ENCODE assay signal across 11 cellular contexts in genomic region chr3:146156060-146156459, GRCh38. TPM values are rescaled to one million over a fixed set of nuclear protein-coding genes. Genes with fewer than 3 reads are reported as not detected.
DNase-seq lines count a peak whose midpoint lies in the region; ATAC-seq and TF ChIP-seq lines count a peak whose summit lies in the region.
"Had no signal": no experiment of that assay in that cellular context is flagged by ENCODE, and none has a peak within 500 bp of the region (broad histone marks: within the 10 kb centered on the region; RNA-seq: fewer than 3 reads in every experiment).

No MANE protein-coding gene starts in this region.

- H3K9me3 ChIP-seq in HEK293 (ENCODE audit: control insufficient read depth, insufficient read depth, low read depth, low read length) (no peaks in the 10 kb centered on the region), mammary epithelial cell (replicated peaks; ENCODE audit: insufficient read depth, low read length) (no peaks in the 10 kb centered on the region), left lung (no peaks in the 10 kb centered on the region), spleen (no peaks in the 10 kb centered on the region)

- H3K4me3 ChIP-seq in HEK293 (ENCODE audit: low read depth, low read length), result no peak overlapping the region
- H3K4me3 ChIP-seq in mammary epithelial cell (replicated peaks in 1 of 3; ENCODE audit: insufficient read depth in 1 of 3, low read depth in 2 of 3, low read length in 3 of 3), result peak overlapping the region; percentile 7 to 21 (median 17)
- no peak overlapping the region for H3K4me3 ChIP-seq in left lung
- no peak overlapping the region for H3K4me3 ChIP-seq in spleen

- CTCF ChIA-PET in HEK293 (lab: Yijun Ruan, JAX) (no interaction called here), mammary epithelial cell (lab: Charles Lee; ENCODE audit: low non-redundant PET) (no interaction called here)

- POLR2A ChIA-PET in HEK293 (lab: Yijun Ruan, JAX), result no interaction called here

- H3K27me3 ChIP-seq in mammary epithelial cell (ENCODE audit: insufficient read depth, low read length) (no peaks in the 10 kb centered on the region), left lung (peaks cover 0 to 18% of the 10 kb centered on the region in 2 donors), spleen (replicated peaks in 1 of 7) (peaks cover 0 to 17% (median 7%) of the 10 kb centered on the region in 7 donors)

- H3K36me3 ChIP-seq in HEK293 (ENCODE audit: control insufficient read depth in 2 of 2, insufficient read depth in 1 of 2, low read length in 2 of 2) (peaks cover 0 to 5% of the 10 kb centered on the region in 2 experiments; a peak in 2 of 3 replicates), mammary epithelial cell (ENCODE audit: insufficient read depth, low read length) (no peaks in the 10 kb centered on the region), left lung (no peaks in the 10 kb centered on the region), spleen (no peaks in the 10 kb centered on the region)

- 13% methylated on average over 4 of the region's 4 CpGs for WGBS in mammary epithelial cell (ENCODE audit: low coverage, missing lambda C conversion rate)
- 74 to 90% (median 79%) methylated on average over 4 of the region's 4 CpGs for WGBS in spleen, 5 donors

- peaks cover 10% of the 10 kb centered on the region; the same call in 1 of the 2 replicates for H3K4me1 ChIP-seq in HEK293 (ENCODE audit: control insufficient read depth, insufficient read depth, low read length)
- peaks cover 20% of the 10 kb centered on the region for H3K4me1 ChIP-seq in mammary epithelial cell (ENCODE audit: insufficient read depth, low read length)
- H3K4me1 ChIP-seq in left lung, result peaks cover 3 to 20% of the 10 kb centered on the region in 2 donors
- peaks cover 3 to 43% (median 15%) of the 10 kb centered on the region in 6 donors for H3K4me1 ChIP-seq in spleen

- H2AFZ ChIP-seq in mammary epithelial cell (ENCODE audit: low read depth, low read length), result peak overlapping the region; percentile 43

- dilution Hi-C loops in mammary epithelial cell (cut with HindIII; ENCODE audit: low sequenced_read_pairs), result no loop called here

- no peaks in the 10 kb centered on the region for H4K20me1 ChIP-seq in mammary epithelial cell (ENCODE audit: insufficient read depth, low read length)

- H3K9ac ChIP-seq in mammary epithelial cell (ENCODE audit: insufficient read depth, low read length), result no peak overlapping the region

- no TSS peak for BruUV-seq in mammary epithelial cell (replicated peaks; lab: Mats Ljungman, UMichigan)

- H3K27ac ChIP-seq in HEK293 (ENCODE audit: extremely low read depth, low read depth, low read length), result peak overlapping the region; percentile 45
- peak overlapping the region; percentile 39 for H3K27ac ChIP-seq in mammary epithelial cell (ENCODE audit: insufficient read depth, low read depth, low read length)
- H3K27ac ChIP-seq in left lung, result peak overlapping the region; percentile 63 to 69
- H3K27ac ChIP-seq in spleen, result peak overlapping the region in 7 of 8 donors; percentile 19 to 68 (median 52)

- in situ Hi-C loops in mammary epithelial cell (cut with MboI; ENCODE audit: low sequenced_read_pairs in 2 of 2), result loop anchor here in 1 of 2 donors (25.0 kb wide), 1 partner anchor 94 kb away; no protein-coding TSS in a partner anchor

- intact Hi-C loops in mammary epithelial cell (cut with micrococcal nuclease), result no loop called here
- intact Hi-C loops in left lung (cut with DNase I), result no loop called here
- intact Hi-C loops in spleen (cut with DNase I; ENCODE audit: low total_unique reads), result no loop called here

- no peak for TF ChIP-seq POLR2A in spleen (IDR thresholded peaks at IDR 0.05)

- DNase-seq in mammary epithelial cell (no peak), left lung (no peak), spleen (no peak), GM19240 (ENCODE audit: insufficient read length, low spot score) (no peak), NCI-H2171 (lab: John Stamatoyannopoulos, UW) (no peak), KG1 (lab: John Stamatoyannopoulos, UW) (no peak), NCI-H128 (lab: John Stamatoyannopoulos, UW; ENCODE audit: unreplicated experiment) (no peak)
- DNase-seq: activated CD4-positive, alpha-beta T cell treated with anti-CD3 and anti-CD28 coated beads for 1 hour; Kasumi-1; occipital lobe had no signal

- no peak for ATAC-seq in left lung

- peak overlapping the region; percentile 79 for H3K4me2 ChIP-seq in mammary epithelial cell (ENCODE audit: insufficient read depth, low read depth, low read length)

- no peak for TF ChIP-seq CTCF in HEK293 (tag by site-specific recombination; IDR thresholded peaks at IDR 0.05)
- no peak for TF ChIP-seq CTCF in mammary epithelial cell (conservative IDR thresholded peaks at IDR 0.05 in 1 of 2, IDR thresholded peaks at IDR 0.05 in 1 of 2; ENCODE audit: extremely low read depth in 1 of 2, insufficient read depth in 1 of 2, low read depth in 1 of 2, low read length in 2 of 2)
- TF ChIP-seq CTCF in left lung (IDR thresholded peaks at IDR 0.05), result no peak
- no peak for TF ChIP-seq CTCF in spleen (IDR thresholded peaks at IDR 0.05 in 8 of 11, conservative IDR thresholded peaks at IDR 0.05 in 3 of 11)

- H3K79me2 ChIP-seq in mammary epithelial cell (ENCODE audit: insufficient read depth, low read length), result peaks cover 97% of the 10 kb centered on the region

TF ChIP-seq in HEK293, 187 proteins besides CTCF, POLR2A, EP300 and RAD21:
- TF ChIP-seq, protein P1, sequence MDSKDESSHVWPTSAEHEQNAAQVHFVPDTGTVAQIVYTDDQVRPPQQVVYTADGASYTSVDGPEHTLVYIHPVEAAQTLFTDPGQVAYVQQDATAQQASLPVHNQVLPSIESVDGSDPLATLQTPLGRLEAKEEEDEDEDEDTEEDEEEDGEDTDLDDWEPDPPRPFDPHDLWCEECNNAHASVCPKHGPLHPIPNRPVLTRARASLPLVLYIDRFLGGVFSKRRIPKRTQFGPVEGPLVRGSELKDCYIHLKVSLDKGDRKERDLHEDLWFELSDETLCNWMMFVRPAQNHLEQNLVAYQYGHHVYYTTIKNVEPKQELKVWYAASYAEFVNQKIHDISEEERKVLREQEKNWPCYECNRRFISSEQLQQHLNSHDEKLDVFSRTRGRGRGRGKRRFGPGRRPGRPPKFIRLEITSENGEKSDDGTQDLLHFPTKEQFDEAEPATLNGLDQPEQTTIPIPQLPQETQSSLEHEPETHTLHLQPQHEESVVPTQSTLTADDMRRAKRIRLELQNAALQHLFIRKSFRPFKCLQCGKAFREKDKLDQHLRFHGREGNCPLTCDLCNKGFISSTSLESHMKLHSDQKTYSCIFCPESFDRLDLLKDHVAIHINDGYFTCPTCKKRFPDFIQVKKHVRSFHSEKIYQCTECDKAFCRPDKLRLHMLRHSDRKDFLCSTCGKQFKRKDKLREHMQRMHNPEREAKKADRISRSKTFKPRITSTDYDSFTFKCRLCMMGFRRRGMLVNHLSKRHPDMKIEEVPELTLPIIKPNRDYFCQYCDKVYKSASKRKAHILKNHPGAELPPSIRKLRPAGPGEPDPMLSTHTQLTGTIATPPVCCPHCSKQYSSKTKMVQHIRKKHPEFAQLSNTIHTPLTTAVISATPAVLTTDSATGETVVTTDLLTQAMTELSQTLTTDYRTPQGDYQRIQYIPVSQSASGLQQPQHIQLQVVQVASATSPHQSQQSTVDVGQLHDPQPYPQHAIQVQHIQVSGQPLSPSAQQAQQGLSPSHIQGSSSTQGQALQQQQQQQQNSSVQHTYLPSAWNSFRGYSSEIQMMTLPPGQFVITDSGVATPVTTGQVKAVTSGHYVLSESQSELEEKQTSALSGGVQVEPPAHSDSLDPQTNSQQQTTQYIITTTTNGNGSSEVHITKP (tag by site-specific recombination; IDR thresholded peaks at IDR 0.05), result no peak
- TF ChIP-seq ZNF626 (tag by site-specific recombination; IDR thresholded peaks at IDR 0.05) (no peak), HOXC10 (CRISPR knock-in tag; IDR thresholded peaks at IDR 0.05) (no peak), GLIS2 (tag by site-specific recombination; IDR thresholded peaks at IDR 0.05) (no peak), OSR2 (tag by site-specific recombination; IDR thresholded peaks at IDR 0.05) (0 out of 2 replicates have a peak, but pooled peaks have one; percentile 41)
TF ChIP-seq in HEK293: peak in this region for 1.

RNA-seq across cellular contexts. Expression of gene PLOD2, which starts 4.9 kb away (rescaled TPM):
- 100 to 1,000 TPM in 1 of 2 donors, 10 to 100 TPM in 1; 42.1 to 112 TPM for total RNA-seq in mammary epithelial cell
- 19.6 TPM for polyA plus RNA-seq in mammary epithelial cell
- polyA minus RNA-seq in mammary epithelial cell, result 38.8 TPM
- total RNA-seq in left lung, result 10 to 100 TPM; 41.9 to 52.6 TPM
- 10 to 100 TPM in 6 of 7 donors, 1 to 10 TPM in 1; 8.8 to 35.8 (median 11.9) TPM for total RNA-seq in spleen
- polyA plus RNA-seq in spleen, result 1 to 10 TPM; 3.5 to 4.9 (median 4.7) TPM

Comparison
In these comparisons a context has a peak if more than half of its experiments do, and no peak if none do; other contexts are left out.
1. H3K4me3 ChIP-seq: peak in mammary epithelial cell (3 of 3); none in HEK293 (single experiment), left lung (0 of 2) and spleen (0 of 8).
2. Peak in every context shown above with its lines, with median percentiles within 50 percentile points of each other: H3K27ac ChIP-seq.